In the genomic region with DNA sequence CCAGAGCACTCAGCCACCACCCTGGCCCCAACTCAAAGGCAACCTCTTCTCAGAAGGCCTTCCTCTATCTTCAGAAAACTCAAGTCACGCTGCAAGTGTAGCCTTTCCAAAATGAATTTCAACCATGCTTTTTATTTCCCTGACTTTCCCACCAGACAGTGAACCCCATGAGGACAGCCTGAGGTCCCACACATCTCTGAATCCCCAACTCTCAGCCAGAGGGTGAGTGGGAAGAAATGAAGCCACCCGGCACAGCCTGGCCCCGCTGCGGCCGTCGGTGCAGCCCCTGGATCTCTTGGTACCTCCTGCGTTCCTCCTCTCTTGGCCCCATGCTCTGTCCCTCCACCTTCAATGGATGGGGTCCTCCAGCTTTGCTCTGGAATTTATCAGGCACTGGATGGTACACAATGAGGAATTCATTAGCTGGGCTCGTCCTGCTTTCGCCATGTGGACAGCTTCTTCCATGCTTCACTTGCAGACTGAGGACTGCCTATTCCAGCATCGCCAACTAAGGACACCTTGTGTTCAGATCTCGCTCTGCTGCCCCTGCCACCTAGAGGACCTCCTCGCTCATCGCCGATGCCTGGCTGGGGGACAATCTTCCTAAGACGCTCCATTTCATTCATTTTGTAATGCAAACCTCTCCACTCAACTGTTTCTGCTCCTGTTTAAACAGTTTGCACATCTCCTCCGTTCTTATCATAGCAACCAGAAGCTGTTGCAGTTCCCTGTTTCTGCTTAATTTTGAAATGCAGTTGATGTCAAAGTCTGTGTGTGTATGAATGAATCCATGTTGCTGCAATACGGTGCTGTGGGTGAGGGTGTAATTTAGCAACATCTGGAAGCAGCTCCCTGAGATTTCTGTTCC, we compare ENCODE assay signal across 27 cellular contexts.
DNase-seq lines count a peak whose midpoint lies in the region; ATAC-seq, FAIRE-seq and TF ChIP-seq lines count a peak whose summit lies in the region.
"Had no signal": no experiment of that assay in that cellular context is flagged by ENCODE, and none has a peak within 500 bp of the region (broad histone marks: within the 10 kb centered on the region; RNA-seq: fewer than 3 reads in every experiment).

No MANE protein-coding gene starts in this region.

- H3K4me1 ChIP-seq in K562 (replicated peaks in 1 of 2; ENCODE audit: control insufficient read depth in 2 of 2, insufficient read depth in 2 of 2, low read length in 2 of 2) (no peaks in the 10 kb centered on the region), vagina (no peaks in the 10 kb centered on the region)
- H3K4me1 ChIP-seq: HAP-1 had no signal

- H3K4me3 Mint-ChIP-seq in Calu3 (ENCODE audit: low read depth, unreplicated experiment): no peak overlapping the region
- H3K4me3 Mint-ChIP-seq: B cell, CD14-positive monocyte, HFFc6 had no signal

- H3K36me3 Mint-ChIP-seq in Calu3 (ENCODE audit: insufficient read depth, unreplicated experiment): no peaks in the 10 kb centered on the region
- H3K36me3 Mint-ChIP-seq: CD14-positive monocyte had no signal

- H3K27me3 Mint-ChIP-seq in Calu3 (ENCODE audit: unreplicated experiment): no peaks in the 10 kb centered on the region

- in situ Hi-C loops in K562 (cut with MboI): no loop called here

- H3K9me1 ChIP-seq in K562 (ENCODE audit: control insufficient read depth, insufficient read depth, low read length): no peaks in the 10 kb centered on the region

- H3K9me3 Mint-ChIP-seq in Calu3 (ENCODE audit: low read depth, unreplicated experiment): peaks cover 6% of the 10 kb centered on the region

- DNase-seq in DMS53 (lab: John Stamatoyannopoulos, UW): peak; percentile 35
- DNase-seq in DMS53 treated with DMSO at 0.1 percent for 48 hours (lab: John Stamatoyannopoulos, UW; ENCODE audit: unreplicated experiment): no peak
- no peak for DNase-seq in K562 (ENCODE audit: extremely low read depth in 1 of 4, low spot score in 3 of 4)
- DNase-seq in mesenteric fat pad (ENCODE audit: low spot score): peak; percentile 45
- peak; percentile 67 for DNase-seq in vagina (ENCODE audit: extremely low spot score in 2 of 2)
- DNase-seq in NCI-H82 (lab: John Stamatoyannopoulos, UW): no peak
- DNase-seq in NCI-H1930 (lab: John Stamatoyannopoulos, UW): no peak
- DNase-seq in Calu3: no peak
- DNase-seq: GOT3; HFFc6; IMR-90; NCI-H1048; NCI-H1694; NCI-H2081; NCI-H2171; NCI-H226; NCI-H510A treated with DMSO at 0.1 percent for 48 hours; NK-92 treated with Interleukin-12 subunit alpha and Interleukin-12 subunit beta, amount 100 ng/mL, for 24 hours; PC-3 had no signal

- no peak overlapping the region for H3K9ac ChIP-seq in K562 (ENCODE audit: insufficient read depth in 1 of 2, low read depth in 2 of 2, low read length in 2 of 2)
- H3K9ac ChIP-seq: KMS-11 had no signal

- no peaks in the 10 kb centered on the region; the same call in 1 of the 2 replicates for H4K20me1 ChIP-seq in K562 (replicated peaks; ENCODE audit: control insufficient read depth, insufficient read depth, low read length)

- POLR2A ChIA-PET in K562 (lab: Yijun Ruan, JAX): no interaction called here

- TF ChIP-seq CTCF in K562 (IDR thresholded peaks at IDR 0.05 in 2 of 3, conservative IDR thresholded peaks at IDR 0.05 in 1 of 3; ENCODE audit: insufficient read depth in 2 of 3, low read depth in 1 of 3, low read length in 3 of 3) (peak in 2 of 3 experiments; percentile 18; a peak in 2 of 6 replicates), vagina (IDR thresholded peaks at IDR 0.05) (no peak), Calu3 (IDR thresholded peaks at IDR 0.05; ENCODE audit: unreplicated experiment) (no peak)

- 1% methylated on average over 17 of the region's 17 CpGs for WGBS in K562 (ENCODE audit: insufficient coverage, low coverage, missing lambda C conversion rate)

- TF ChIP-seq EP300 in K562 (IDR thresholded peaks at IDR 0.05; ENCODE audit: low read length): no peak

- intact Hi-C loops in K562 (cut with micrococcal nuclease): no loop called here
- intact Hi-C loops in vagina (cut with DNase I): no loop called here
- intact Hi-C loops in Calu3 (cut with micrococcal nuclease; ENCODE audit: unreplicated experiment): no loop called here

- TF ChIP-seq POLR2A in K562 (conservative IDR thresholded peaks at IDR 0.05) (no peak), vagina (IDR thresholded peaks at IDR 0.05) (no peak)

- H3K4me3 ChIP-seq in K562: no peak overlapping the region
- no peak overlapping the region for H3K4me3 ChIP-seq in vagina
- H3K4me3 ChIP-seq: HAP-1 had no signal

- no TSS peak for BruUV-seq in K562 (replicated peaks; lab: Mats Ljungman, UMichigan)
- BruUV-seq in Calu3 (replicated peaks; lab: Mats Ljungman, UMichigan): no TSS peak

- CTCF ChIA-PET in K562 (lab: Yijun Ruan, JAX; ENCODE audit: low intra/inter-chr PET ratio): interaction anchor here (0.7 kb wide), 1 partner anchor 11 kb away, joined by 4 read pairs; no protein-coding TSS in a partner anchor
- CTCF ChIA-PET in Calu3 (lab: Charles Lee): no interaction called here

- no peak overlapping the region for H2AFZ ChIP-seq in K562 (ENCODE audit: low read depth, low read length)

- H3K27me3 ChIP-seq in K562 (ENCODE audit: control insufficient read depth in 2 of 2, insufficient read depth in 2 of 2, low read length in 2 of 2) (peaks cover 0 to 12% of the 10 kb centered on the region in 2 experiments; a peak in 2 of 5 replicates), vagina (no peaks in the 10 kb centered on the region)

- H3K27ac ChIP-seq in K562 (ENCODE audit: extremely low read depth, low read depth, low read length) (no peak overlapping the region), vagina (no peak overlapping the region)
- H3K27ac ChIP-seq: 22Rv1, KMS-11 had no signal

- TF ChIP-seq RAD21 in K562 (CRISPR knock-in tag; conservative IDR thresholded peaks at IDR 0.05 in 1 of 2, IDR thresholded peaks at IDR 0.05 in 1 of 2): no peak

- H3K4me1 Mint-ChIP-seq in Calu3 (ENCODE audit: low read depth, unreplicated experiment): no peaks in the 10 kb centered on the region
- H3K4me1 Mint-ChIP-seq: B cell, CD14-positive monocyte had no signal

- H3K36me3 ChIP-seq in K562 (ENCODE audit: control insufficient read depth, insufficient read depth, low read length) (no peaks in the 10 kb centered on the region), vagina (no peaks in the 10 kb centered on the region)
- H3K36me3 ChIP-seq: HAP-1 had no signal

- no peaks in the 10 kb centered on the region for H3K79me2 ChIP-seq in K562 (ENCODE audit: control insufficient read depth, insufficient read depth, low read length)

- H3K4me2 ChIP-seq in K562 (ENCODE audit: insufficient read depth, low read length): no peak overlapping the region
- H3K4me2 ChIP-seq: KMS-11 had no signal

- FAIRE-seq in K562 (lab: Jason Lieb, UNC): no peak
- FAIRE-seq: D721Med, G401.6 had no signal

- H3K9me3 ChIP-seq in K562 (replicated peaks; ENCODE audit: control insufficient read depth, insufficient read depth, low read depth, low read length) (no peaks in the 10 kb centered on the region), vagina (peaks cover 5% of the 10 kb centered on the region)
- H3K9me3 ChIP-seq: HAP-1 had no signal

- H3K27ac Mint-ChIP-seq in Calu3 (ENCODE audit: unreplicated experiment): no peak overlapping the region
- H3K27ac Mint-ChIP-seq: B cell, CD14-positive monocyte, HFFc6 had no signal

- no peak for ATAC-seq in K562
- ATAC-seq: PC-3, Right ventricle myocardium inferior had no signal

TF ChIP-seq in K562, 482 proteins besides CTCF, POLR2A, EP300 and RAD21 (continues in another document):
- TF ChIP-seq ZNF778 (CRISPR knock-in tag; IDR thresholded peaks at IDR 0.05) (no peak), FOXJ3 (CRISPR knock-in tag; IDR thresholded peaks at IDR 0.05) (no peak), ATF1 (CRISPR knock-in tag; IDR thresholded peaks at IDR 0.05) (no peak), ATF1 (tag; IDR thresholded peaks at IDR 0.05) (no peak), XRCC3 (IDR thresholded peaks at IDR 0.05) (no peak), CBX1 (IDR thresholded peaks at IDR 0.05; ENCODE audit: low read depth) (no peak), FOXA3 (CRISPR knock-in tag; conservative IDR thresholded peaks at IDR 0.05 in 1 of 2, IDR thresholded peaks at IDR 0.05 in 1 of 2) (no peak), IRF2 (CRISPR knock-in tag; IDR thresholded peaks at IDR 0.05) (no peak), SMARCA4 (IDR thresholded peaks at IDR 0.05) (no peak), PPARD (CRISPR knock-in tag; IDR thresholded peaks at IDR 0.05) (no peak)
- TF ChIP-seq, protein P1, sequence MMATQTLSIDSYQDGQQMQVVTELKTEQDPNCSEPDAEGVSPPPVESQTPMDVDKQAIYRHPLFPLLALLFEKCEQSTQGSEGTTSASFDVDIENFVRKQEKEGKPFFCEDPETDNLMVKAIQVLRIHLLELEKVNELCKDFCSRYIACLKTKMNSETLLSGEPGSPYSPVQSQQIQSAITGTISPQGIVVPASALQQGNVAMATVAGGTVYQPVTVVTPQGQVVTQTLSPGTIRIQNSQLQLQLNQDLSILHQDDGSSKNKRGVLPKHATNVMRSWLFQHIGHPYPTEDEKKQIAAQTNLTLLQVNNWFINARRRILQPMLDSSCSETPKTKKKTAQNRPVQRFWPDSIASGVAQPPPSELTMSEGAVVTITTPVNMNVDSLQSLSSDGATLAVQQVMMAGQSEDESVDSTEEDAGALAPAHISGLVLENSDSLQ (IDR thresholded peaks at IDR 0.05): no peak

Comparison
In these comparisons a context has a peak if more than half of its experiments do, and no peak if none do; other contexts are left out.
1. DNase-seq: peak in DMS53 (single experiment), mesenteric fat pad (single experiment) and vagina (2 of 2); none in DMS53 treated with DMSO at 0.1 percent for 48 hours (single experiment), K562 (0 of 4), NCI-H82 (single experiment), NCI-H1930 (0 of 2) and Calu3 (single experiment).
2. CTCF ChIP-seq: peak in K562 (2 of 3); none in vagina (0 of 3) and Calu3 (single experiment).